Comparison of ENCODE assay signal across 8 cellular contexts in the genomic region with DNA sequence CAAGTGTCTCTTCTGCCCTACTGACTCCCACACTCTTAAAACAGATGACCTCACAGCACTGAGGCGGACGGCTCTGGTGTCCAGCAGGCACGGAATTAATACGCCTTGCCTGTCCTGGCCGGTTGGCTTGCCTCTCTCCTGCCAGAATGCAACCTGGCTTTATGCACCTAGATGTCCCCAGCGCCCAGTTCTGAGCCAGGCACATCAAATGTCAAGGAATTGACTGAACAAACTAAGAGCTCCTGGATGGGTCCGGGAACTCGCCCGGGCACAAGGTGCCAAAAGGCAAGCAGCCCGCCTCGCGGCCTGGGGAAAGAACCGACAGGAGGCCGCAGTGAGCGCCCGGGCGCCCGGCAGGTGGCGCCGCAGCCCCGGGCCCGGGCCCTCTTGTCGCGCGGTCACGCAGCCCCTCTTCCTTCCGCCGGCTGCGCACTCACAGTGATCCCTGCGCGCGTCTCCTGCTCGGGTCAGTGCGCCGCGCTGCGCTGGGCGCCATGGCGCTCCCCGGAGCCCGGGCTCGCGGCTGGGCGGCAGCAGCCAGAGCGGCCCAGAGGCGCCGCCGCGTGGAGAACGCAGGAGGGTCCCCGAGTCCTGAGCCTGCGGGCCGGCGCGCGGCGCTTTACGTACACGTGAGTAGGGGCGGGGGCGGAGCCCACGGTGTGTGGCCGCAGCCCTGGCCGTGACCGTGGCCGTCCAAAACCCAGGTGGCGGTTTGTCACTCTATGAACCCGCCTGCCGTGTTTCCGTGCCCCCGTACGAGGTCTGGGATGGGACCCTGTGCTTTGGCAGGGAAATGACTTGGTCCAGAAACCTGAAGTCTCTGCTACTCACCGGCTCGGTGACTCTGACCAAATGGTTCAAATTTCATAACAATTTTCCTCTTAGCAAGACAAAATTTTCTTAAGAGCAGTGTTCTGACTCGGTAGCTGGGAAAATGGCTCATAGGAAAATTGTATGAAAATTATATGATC. TPM values are rescaled to one million over a fixed set of nuclear protein-coding genes. Genes with fewer than 3 reads are reported as not detected.
DNase-seq lines count a peak whose midpoint lies in the region; ATAC-seq and TF ChIP-seq lines count a peak whose summit lies in the region.

A gene (plus strand): TSS at position 470 of the 971 bp plus-strand sequence. CDS start 25 bp downstream, at position 495.

- H3K4me3 Mint-ChIP-seq in CD8-positive, alpha-beta T cell = peak within 1 kb of the TSS; percentile 90
- H3K4me3 Mint-ChIP-seq in activated CD8-positive, alpha-beta T cell treated with anti-CD3 and anti-CD28 coated beads for 36 hours = peak within 1 kb of the TSS; percentile 89

- peaks cover 20% of the 10 kb centered on the region for H3K4me1 ChIP-seq in CD8-positive, alpha-beta T cell (ENCODE audit: insufficient read depth, low read length)

- no peaks in the 10 kb centered on the region for H3K9me3 Mint-ChIP-seq in CD8-positive, alpha-beta T cell
- no peaks in the 10 kb centered on the region for H3K9me3 Mint-ChIP-seq in activated CD8-positive, alpha-beta T cell treated with anti-CD3 and anti-CD28 coated beads for 36 hours

- H3K27ac Mint-ChIP-seq in CD8-positive, alpha-beta T cell = peak within 1 kb of the TSS; percentile 90
- peak within 1 kb of the TSS; percentile 93 for H3K27ac Mint-ChIP-seq in activated CD8-positive, alpha-beta T cell treated with anti-CD3 and anti-CD28 coated beads for 36 hours

- peaks cover 22% of the 10 kb centered on the region for H3K36me3 Mint-ChIP-seq in CD8-positive, alpha-beta T cell
- peaks cover 16% of the 10 kb centered on the region for H3K36me3 Mint-ChIP-seq in activated CD8-positive, alpha-beta T cell treated with anti-CD3 and anti-CD28 coated beads for 36 hours (ENCODE audit: low read depth)

- H3K36me3 ChIP-seq in CD8-positive, alpha-beta T cell (ENCODE audit: insufficient read depth, low read length) = peaks cover 11% of the 10 kb centered on the region

- H3K9me3 ChIP-seq in CD8-positive, alpha-beta T cell (ENCODE audit: low read length) = no peaks in the 10 kb centered on the region

- intact Hi-C loops in CD8-positive, alpha-beta T cell (cut with DNase I, micrococcal nuclease) = loop anchor here (1.0 to 5.0 kb wide), 10 partner anchors 30 to 219 kb away; a partner anchor contains a TSS
- intact Hi-C loops in activated CD8-positive, alpha-beta T cell treated with anti-CD3 and anti-CD28 coated beads for 36 hours (cut with micrococcal nuclease) = no loop called here

- peak; percentile 80 for TF ChIP-seq CTCF in CD8-positive, alpha-beta T cell (IDR thresholded peaks at IDR 0.05)
- peak; percentile 86 for TF ChIP-seq CTCF in activated CD8-positive, alpha-beta T cell treated with anti-CD3 and anti-CD28 coated beads for 36 hours (IDR thresholded peaks at IDR 0.05)

- H3K4me1 Mint-ChIP-seq in CD8-positive, alpha-beta T cell (ENCODE audit: low read depth) = peaks cover 22% of the 10 kb centered on the region
- peaks cover 22% of the 10 kb centered on the region for H3K4me1 Mint-ChIP-seq in activated CD8-positive, alpha-beta T cell treated with anti-CD3 and anti-CD28 coated beads for 36 hours (ENCODE audit: low read depth)

- H3K27me3 ChIP-seq in CD8-positive, alpha-beta T cell (ENCODE audit: insufficient read depth, low read length) = no peaks in the 10 kb centered on the region

- DNase-seq in CD8-positive, alpha-beta T cell = peak; percentile 68 to 92 (median 83)
- peak; percentile 92 for DNase-seq in NCI-H774 (lab: John Stamatoyannopoulos, UW)
- DNase-seq in activated CD8-positive, alpha-beta T cell treated with anti-CD3 and anti-CD28 coated beads for 36 hours = peak; percentile 90
- peak; percentile 76 for DNase-seq in effector CD4-positive, alpha-beta T cell
- DNase-seq in lung microvascular endothelial cell (ENCODE audit: low read depth in 2 of 2) = peak; percentile 89 to 96
- DNase-seq in stimulated activated CD4-positive, alpha-beta T cell treated with anti-CD3 and anti-CD28 coated beads, TNF-alpha, amount 100 ng/mL, for 48 hours (ENCODE audit: low read depth in 3 of 3) = peak; percentile 70 to 79 (median 77)

- peak within 1 kb of the TSS; percentile 88 for H3K4me3 ChIP-seq in CD8-positive, alpha-beta T cell (ENCODE audit: low read depth, low read length)

- H3K27me3 Mint-ChIP-seq in CD8-positive, alpha-beta T cell (ENCODE audit: low read depth) = peaks cover 3% of the 10 kb centered on the region
- H3K27me3 Mint-ChIP-seq in activated CD8-positive, alpha-beta T cell treated with anti-CD3 and anti-CD28 coated beads for 36 hours = peaks cover 3% of the 10 kb centered on the region

- peak within 1 kb of the TSS; percentile 56 for H3K27ac ChIP-seq in CD8-positive, alpha-beta T cell (ENCODE audit: low read depth, low read length)

- peak; percentile 90 for ATAC-seq in CD8-positive, alpha-beta T cell
- peak; percentile 90 for ATAC-seq in GM19438 (IDR thresholded peaks at IDR 0.05; ENCODE audit: low read depth, unreplicated experiment)
- peak; percentile 90 for ATAC-seq in HG03571 (IDR thresholded peaks at IDR 0.05; ENCODE audit: unreplicated experiment)
- peak; percentile 94 for ATAC-seq in activated CD8-positive, alpha-beta T cell treated with anti-CD3 and anti-CD28 coated beads for 36 hours

- CTCF ChIA-PET in CD8-positive, alpha-beta T cell (lab: Charles Lee) = interaction anchor here (0.6 to 2.4 kb wide), 22 partner anchors 8 to 217 kb away, joined by 3 to 13 read pairs (median 4); a partner anchor contains a TSS
- CTCF ChIA-PET in activated CD8-positive, alpha-beta T cell treated with anti-CD3 and anti-CD28 coated beads for 36 hours (lab: Charles Lee) = interaction anchor here (0.7 to 4.1 kb wide), 27 partner anchors 8 to 278 kb away, joined by 3 to 40 read pairs (median 5); a partner anchor contains a TSS

- POLR2A ChIA-PET in CD8-positive, alpha-beta T cell (lab: Charles Lee) = interaction anchor here (0.6 to 1.4 kb wide), 7 partner anchors 9 to 83 kb away, joined by 3 to 7 read pairs (median 3); a partner anchor contains a TSS
- POLR2A ChIA-PET in activated CD8-positive, alpha-beta T cell treated with anti-CD3 and anti-CD28 coated beads for 36 hours (lab: Charles Lee) = interaction anchor here (0.7 to 2.9 kb wide), 14 partner anchors 8 to 346 kb away, joined by 3 to 15 read pairs (median 4); a partner anchor contains a TSS

RNA-seq across cellular contexts. Expression of the gene that starts here (rescaled TPM):
- 10 to 100 TPM; 46.4 to 46.9 TPM for total RNA-seq in CD8-positive, alpha-beta T cell
- 10 to 100 TPM; 39.2 to 40.7 TPM for total RNA-seq in activated CD8-positive, alpha-beta T cell treated with anti-CD3 and anti-CD28 coated beads for 36 hours
- total RNA-seq in lung microvascular endothelial cell = 10.9 and 14.5 TPM in 2 replicates

Comparison
In these comparisons a context has a peak if more than half of its experiments do, and no peak if none do; other contexts are left out.
1. Peak in every context shown above with its lines: DNase-seq, ATAC-seq, H3K4me3 ChIP-seq and H3K27ac ChIP-seq.